In the genomic region with DNA sequence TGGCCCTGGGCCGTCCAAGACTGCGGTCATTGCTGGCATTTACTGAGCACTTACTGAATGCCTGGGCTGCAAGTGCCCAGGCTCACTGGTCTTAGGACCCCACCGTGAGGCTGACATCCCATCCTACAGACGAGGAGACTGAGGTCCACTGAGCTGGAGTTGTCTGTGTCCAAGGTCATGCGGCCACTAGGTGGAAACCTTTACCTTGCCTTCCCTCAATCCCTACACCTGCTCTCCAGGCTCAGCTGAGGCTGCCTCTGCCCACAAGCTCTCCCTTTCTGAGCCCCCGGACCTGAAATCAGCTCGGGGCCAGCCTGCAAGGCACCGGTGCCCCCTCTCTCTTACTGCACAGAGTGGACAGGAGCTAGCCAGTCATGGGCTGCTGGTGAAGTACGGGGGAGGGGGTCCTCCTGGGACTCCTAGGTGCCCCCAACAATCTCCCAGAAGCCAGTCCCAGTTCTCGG, we compare ENCODE assay signal across 8 cellular contexts. TPM values are rescaled to one million over a fixed set of nuclear protein-coding genes. Genes with fewer than 3 reads are reported as not detected.
A peak's percentile ranks its signal among the peaks of the same experiment; 100 is the strongest.
DNase-seq lines count a peak whose midpoint lies in the region; ATAC-seq, FAIRE-seq and TF ChIP-seq lines count a peak whose summit lies in the region.

No MANE protein-coding gene starts in this region.

- no peak overlapping the region for H2BK15ac ChIP-seq in H1 (ENCODE audit: low read length)

- peak overlapping the region; percentile 39 to 74 (median 48); a peak in 7 of 8 replicates for H3K4me3 ChIP-seq in H1 (ENCODE audit: extremely low read depth in 1 of 4, insufficient read depth in 2 of 4, low read depth in 3 of 4, low read length in 4 of 4)

- POLR2A ChIA-PET in H1 (lab: Charles Lee; ENCODE audit: partially characterized antibody): interaction anchor here (0.7 to 6.9 kb wide), 21 partner anchors 8 to 306 kb away, joined by 3 to 63 read pairs (median 4); a partner anchor contains a TSS

- intact Hi-C loops in natural killer cell (cut with micrococcal nuclease): no loop called here

- H3K23me2 ChIP-seq in H1 (ENCODE audit: low read depth, low read length): peaks cover 8% of the 10 kb centered on the region; the same call in 1 of the 2 replicates

- WGBS in H1 (ENCODE audit: extremely low coverage in 1 of 2, insufficient coverage in 1 of 2, insufficient read length in 1 of 2, insufficient replicate concordance in 2 of 2, low coverage in 1 of 2, low lambda C conversion rate in 2 of 2, missing lambda C conversion rate in 1 of 2), 2 experiments: 26% methylated on average over 9 of the region's 10 CpGs; no CpG with 5 or more reads in 1 of the 2 experiments

- H3K27me3 Mint-ChIP-seq in natural killer cell (ENCODE audit: low read depth in 2 of 2): peaks cover 11 to 19% of the 10 kb centered on the region in 2 donors

- CTCF ChIA-PET in H1 (lab: Charles Lee; ENCODE audit: partially characterized antibody): interaction anchor here (0.6 to 3.2 kb wide), 39 partner anchors 9 to 455 kb away, joined by 3 to 26 read pairs (median 4); a partner anchor contains a TSS

- H3K4ac ChIP-seq in H1 (replicated peaks; ENCODE audit: insufficient read length, low read depth, low read length): no peak overlapping the region

- TF ChIP-seq CTCF in H1 (IDR thresholded peaks at IDR 0.05; ENCODE audit: control extremely low read depth in 1 of 3, insufficient read depth in 1 of 3, low read depth in 1 of 3, low read length in 3 of 3): peak; percentile 72 to 98 (median 85)
- no peak for TF ChIP-seq CTCF in natural killer cell (IDR thresholded peaks at IDR 0.05)

- no peak for TF ChIP-seq EP300 in H1 (IDR thresholded peaks at IDR 0.05; ENCODE audit: borderline replicate concordance in 1 of 2, low read depth in 2 of 2, low read length in 2 of 2)

- H2AFZ ChIP-seq in H1 (ENCODE audit: low read length): no peak overlapping the region

- H4K5ac ChIP-seq in H1 (ENCODE audit: insufficient read length, low read depth, low read length): no peak overlapping the region

- H4K8ac ChIP-seq in H1 (ENCODE audit: extremely low read depth, insufficient read depth, low read length): no peak overlapping the region

- peaks cover 0 to 10% (median 3%) of the 10 kb centered on the region in 4 experiments; a peak in 4 of 7 replicates for H3K4me1 ChIP-seq in H1 (replicated peaks in 1 of 4; ENCODE audit: control insufficient read depth in 3 of 4, insufficient read depth in 4 of 4, low read length in 3 of 4)

- H3K4me1 Mint-ChIP-seq in natural killer cell: peaks cover 0 to 5% of the 10 kb centered on the region in 2 donors

- peak; percentile 25 for DNase-seq in stimulated activated CD8-positive, alpha-beta memory T cell treated with anti-CD3 and anti-CD28 coated beads, Interleukin-12 subunit alpha, Interleukin-12 subunit beta, amount 100 ng/mL, for 1 hour (ENCODE audit: low read depth)
- DNase-seq in stimulated activated CD8-positive, alpha-beta memory T cell treated with anti-CD3 and anti-CD28 coated beads, Interleukin-4, amount 100 ng/mL, for 48 hours: no peak
- DNase-seq in NCI-H146 (lab: John Stamatoyannopoulos, UW) (peak; percentile 77), H1 (ENCODE audit: low read depth in 1 of 2, low spot score in 2 of 2) (peak in 1 of 2 experiments; percentile 80), natural killer cell (no peak)
- DNase-seq in activated CD4-positive, alpha-beta T cell treated with anti-CD3 and anti-CD28 coated beads for 1 hour: peak; percentile 33

- no peak overlapping the region for H2BK120ac ChIP-seq in H1 (replicated peaks; ENCODE audit: low read depth, low read length)

- H3K36me3 ChIP-seq in H1 (ENCODE audit: control insufficient read depth in 2 of 4, insufficient read depth in 4 of 4, low read length in 3 of 4): no peaks in the 10 kb centered on the region

- H3K23ac ChIP-seq in H1 (ENCODE audit: insufficient read length): no peak overlapping the region

- no peak overlapping the region for H2BK12ac ChIP-seq in H1 (ENCODE audit: low read depth, low read length)

- peaks cover 4 to 32% (median 24%) of the 10 kb centered on the region in 4 experiments for H3K27me3 ChIP-seq in H1 (replicated peaks in 1 of 4; ENCODE audit: control insufficient read depth in 3 of 4, extremely low read depth in 1 of 4, insufficient read depth in 3 of 4, low read length in 3 of 4)

- H3K79me1 ChIP-seq in H1 (ENCODE audit: low read depth, low read length): no peaks in the 10 kb centered on the region

- peaks cover 4 to 14% of the 10 kb centered on the region in 2 experiments for H4K20me1 ChIP-seq in H1 (replicated peaks in 1 of 2; ENCODE audit: control insufficient read depth in 1 of 2, insufficient read depth in 2 of 2, low read length in 2 of 2)

- TF ChIP-seq RAD21 in H1 (IDR thresholded peaks at IDR 0.05 in 1 of 2, conservative IDR thresholded peaks at IDR 0.05 in 1 of 2; ENCODE audit: low read depth in 2 of 2, low read length in 2 of 2): peak; percentile 88

- no peak overlapping the region; the same call in 1 of the 2 replicates for H3K27ac ChIP-seq in H1 (ENCODE audit: low read depth, low read length)

- no peak overlapping the region for H2BK5ac ChIP-seq in H1 (ENCODE audit: low read depth, low read length)

- H3K36me3 Mint-ChIP-seq in natural killer cell: no peaks in the 10 kb centered on the region

- no peak overlapping the region for H3K18ac ChIP-seq in H1 (ENCODE audit: extremely low read depth, low read length)

- H3K9ac ChIP-seq in H1 (replicated peaks in 1 of 4; ENCODE audit: extremely low read depth in 1 of 4, low read depth in 3 of 4, low read length in 3 of 4): no peak overlapping the region

- H3K4me3 Mint-ChIP-seq in natural killer cell: peak overlapping the region; percentile 45

- FAIRE-seq in H1 (lab: Jason Lieb, UNC): peak; percentile 97

- no peak for TF ChIP-seq POLR2A in H1 (IDR thresholded peaks at IDR 0.05; ENCODE audit: control extremely low read depth in 1 of 2, low read depth in 2 of 2, low read length in 2 of 2)

- no peak overlapping the region for H3K56ac ChIP-seq in H1 (replicated peaks; ENCODE audit: insufficient read length, low read depth, low read length)

- H3K79me2 ChIP-seq in H1 (ENCODE audit: control insufficient read depth in 1 of 2, insufficient read depth in 2 of 2, low read length in 2 of 2): no peaks in the 10 kb centered on the region

- no peak overlapping the region for H3K27ac Mint-ChIP-seq in natural killer cell

- peak; percentile 59 to 70 (median 68) for ATAC-seq in natural killer cell
- ATAC-seq in HG03159 (IDR thresholded peaks at IDR 0.05; ENCODE audit: unreplicated experiment): no peak
- ATAC-seq in HG02798 (IDR thresholded peaks at IDR 0.05; ENCODE audit: poor library complexity, unreplicated experiment): no peak

- H3K14ac ChIP-seq in H1 (ENCODE audit: insufficient read length): no peak overlapping the region

- peak overlapping the region; percentile 52 to 97 for H3K4me2 ChIP-seq in H1 (ENCODE audit: insufficient read depth in 1 of 2, low read depth in 2 of 2, low read length in 2 of 2)

- no peak overlapping the region for H4K91ac ChIP-seq in H1 (replicated peaks; ENCODE audit: insufficient read length, low read length)

- H2AK5ac ChIP-seq in H1 (ENCODE audit: low read depth, low read length): no peak overlapping the region

- H2BK20ac ChIP-seq in H1 (ENCODE audit: low read length): no peak overlapping the region

- H3K9me3 Mint-ChIP-seq in natural killer cell: no peaks in the 10 kb centered on the region

- no peaks in the 10 kb centered on the region for H3K9me3 ChIP-seq in H1 (ENCODE audit: insufficient read depth in 2 of 2, low read depth in 1 of 2, low read length in 1 of 2)

RNA-seq across cellular contexts. Expression of a gene that starts 1.5 kb away (rescaled TPM):
- 6.4 and 6.5 TPM in 2 replicates for total RNA-seq in H1 (2021; fragmentation: NEBNext Ultra II Directional; extraction: Animal tissue kit (Norgen Biotek cat#: 25700))
- polyA plus RNA-seq in H1 (2011; rRNA removed): 1.2 and 2.7 TPM in 2 replicates
- 2.0 TPM for polyA plus RNA-seq in H1 (2011; cell fraction: cytosol; rRNA removed)
- 9.8 TPM for polyA plus RNA-seq in H1 (2011; cell fraction: nucleus; rRNA removed)
- polyA plus RNA-seq in H1 (2012, experiment 1 of 2): 2.7 to 3.7 TPM (median 3.2 TPM) in 4 replicates
- 2.8 TPM for polyA plus RNA-seq in H1 (2012, experiment 2 of 2)
- 2.0 TPM for polyA plus RNA-seq in H1 (2013, experiment 1 of 2)
- polyA plus RNA-seq in H1 (2013, experiment 2 of 2): 1.9 TPM
- polyA minus RNA-seq in H1 (2011; rRNA and poly(A)+ RNA removed): 0.93 and 1.9 TPM in 2 replicates
- polyA minus RNA-seq in H1 (2011; cell fraction: cytosol; rRNA and poly(A)+ RNA removed): 4.5 TPM
- 4.4 TPM for polyA minus RNA-seq in H1 (2011; cell fraction: nucleus; rRNA and poly(A)+ RNA removed)
- not detected for total RNA-seq in natural killer cell

RNA-seq across cellular contexts. Expression of a gene that starts 10.4 kb away (rescaled TPM):
- total RNA-seq in H1 (2021; fragmentation: NEBNext Ultra II Directional; extraction: Animal tissue kit (Norgen Biotek cat#: 25700)): 67.6 and 69.6 TPM in 2 replicates
- polyA plus RNA-seq in H1 (2011; rRNA removed): 321 and 440 TPM in 2 replicates
- 218 TPM for polyA plus RNA-seq in H1 (2011; cell fraction: cytosol; rRNA removed)
- polyA plus RNA-seq in H1 (2011; cell fraction: nucleus; rRNA removed): 354 TPM
- polyA plus RNA-seq in H1 (2012, experiment 1 of 2): 47.7 to 104 TPM (median 94.8 TPM) in 4 replicates
- 87.2 TPM for polyA plus RNA-seq in H1 (2012, experiment 2 of 2)
- polyA plus RNA-seq in H1 (2013, experiment 1 of 2): 57.1 TPM
- 56.1 TPM for polyA plus RNA-seq in H1 (2013, experiment 2 of 2)
- polyA minus RNA-seq in H1 (2011; rRNA and poly(A)+ RNA removed): 88.3 and 98.1 TPM in 2 replicates
- polyA minus RNA-seq in H1 (2011; cell fraction: cytosol; rRNA and poly(A)+ RNA removed): 67.9 TPM
- polyA minus RNA-seq in H1 (2011; cell fraction: nucleus; rRNA and poly(A)+ RNA removed): 111 TPM
- total RNA-seq in natural killer cell: 10 to 100 TPM; 19.7 to 30.2 (median 27.8) TPM

RNA-seq across cellular contexts. Expression of a gene that starts 15.8 kb away (rescaled TPM):
- 6.1 and 8.5 TPM in 2 replicates for total RNA-seq in H1 (2021; fragmentation: NEBNext Ultra II Directional; extraction: Animal tissue kit (Norgen Biotek cat#: 25700))
- 8.6 and 14.2 TPM in 2 replicates for polyA plus RNA-seq in H1 (2011; rRNA removed)
- 9.8 TPM for polyA plus RNA-seq in H1 (2011; cell fraction: cytosol; rRNA removed)
- 97.1 TPM for polyA plus RNA-seq in H1 (2011; cell fraction: nucleus; rRNA removed)
- 6.1 to 13.0 TPM (median 8.1 TPM) in 4 replicates for polyA plus RNA-seq in H1 (2012, experiment 1 of 2)
- polyA plus RNA-seq in H1 (2012, experiment 2 of 2): 12.6 TPM
- polyA plus RNA-seq in H1 (2013, experiment 1 of 2): 4.7 TPM
- polyA plus RNA-seq in H1 (2013, experiment 2 of 2): 3.5 TPM
- polyA minus RNA-seq in H1 (2011; rRNA and poly(A)+ RNA removed): 1.00 and 1.0 TPM in 2 replicates
- polyA minus RNA-seq in H1 (2011; cell fraction: cytosol; rRNA and poly(A)+ RNA removed): 3.2 TPM
- 9.2 TPM for polyA minus RNA-seq in H1 (2011; cell fraction: nucleus; rRNA and poly(A)+ RNA removed)
- 1 to 10 TPM; 3.2 to 5.2 (median 3.6) TPM for total RNA-seq in natural killer cell

RNA-seq across cellular contexts. Expression of a gene that starts 19.8 kb away (rescaled TPM):
- 30.9 and 32.6 TPM in 2 replicates for total RNA-seq in H1 (2021; fragmentation: NEBNext Ultra II Directional; extraction: Animal tissue kit (Norgen Biotek cat#: 25700))
- polyA plus RNA-seq in H1 (2011; rRNA removed): 55.9 and 63.9 TPM in 2 replicates
- 44.0 TPM for polyA plus RNA-seq in H1 (2011; cell fraction: cytosol; rRNA removed)
- 81.1 TPM for polyA plus RNA-seq in H1 (2011; cell fraction: nucleus; rRNA removed)
- 20.8 to 40.2 TPM (median 35.0 TPM) in 4 replicates for polyA plus RNA-seq in H1 (2012, experiment 1 of 2)
- 26.7 TPM for polyA plus RNA-seq in H1 (2012, experiment 2 of 2)
- 54.8 TPM for polyA plus RNA-seq in H1 (2013, experiment 1 of 2)
- 48.7 TPM for polyA plus RNA-seq in H1 (2013, experiment 2 of 2)
- polyA minus RNA-seq in H1 (2011; rRNA and poly(A)+ RNA removed): 9.5 and 10.9 TPM in 2 replicates
- 18.8 TPM for polyA minus RNA-seq in H1 (2011; cell fraction: cytosol; rRNA and poly(A)+ RNA removed)
- polyA minus RNA-seq in H1 (2011; cell fraction: nucleus; rRNA and poly(A)+ RNA removed): 28.7 TPM
- total RNA-seq in natural killer cell: 10 to 100 TPM in 2 of 3 donors, 1 to 10 TPM in 1; 9.7 to 12.8 (median 12.4) TPM

RNA-seq across cellular contexts. Expression of a gene that starts 28.5 kb away (rescaled TPM):
- 21.9 and 22.2 TPM in 2 replicates for total RNA-seq in H1 (2021; fragmentation: NEBNext Ultra II Directional; extraction: Animal tissue kit (Norgen Biotek cat#: 25700))
- 27.0 and 34.2 TPM in 2 replicates for polyA plus RNA-seq in H1 (2011; rRNA removed)
- polyA plus RNA-seq in H1 (2011; cell fraction: cytosol; rRNA removed): 31.8 TPM
- polyA plus RNA-seq in H1 (2011; cell fraction: nucleus; rRNA removed): 122 TPM
- 10.7 to 22.9 TPM (median 21.9 TPM) in 4 replicates for polyA plus RNA-seq in H1 (2012, experiment 1 of 2)
- 12.4 TPM for polyA plus RNA-seq in H1 (2012, experiment 2 of 2)
- polyA plus RNA-seq in H1 (2013, experiment 1 of 2): 15.0 TPM
- 11.6 TPM for polyA plus RNA-seq in H1 (2013, experiment 2 of 2)
- polyA minus RNA-seq in H1 (2011; rRNA and poly(A)+ RNA removed): 7.6 and 10.1 TPM in 2 replicates
- 18.4 TPM for polyA minus RNA-seq in H1 (2011; cell fraction: cytosol; rRNA and poly(A)+ RNA removed)
- 24.6 TPM for polyA minus RNA-seq in H1 (2011; cell fraction: nucleus; rRNA and poly(A)+ RNA removed)
- 10 to 100 TPM; 43.6 to 45.7 (median 45.7) TPM for total RNA-seq in natural killer cell

Comparison
In these comparisons a context has a peak if more than half of its experiments do, and no peak if none do; other contexts are left out.
1. DNase-seq: peak in stimulated activated CD8-positive, alpha-beta memory T cell treated with anti-CD3 and anti-CD28 coated beads, Interleukin-12 subunit alpha, Interleukin-12 subunit beta, amount 100 ng/mL, for 1 hour (single experiment), NCI-H146 (single experiment) and activated CD4-positive, alpha-beta T cell treated with anti-CD3 and anti-CD28 coated beads for 1 hour (single experiment); none in stimulated activated CD8-positive, alpha-beta memory T cell treated with anti-CD3 and anti-CD28 coated beads, Interleukin-4, amount 100 ng/mL, for 48 hours (single experiment) and natural killer cell (single experiment).
2. ATAC-seq: peak in natural killer cell (3 of 3); none in HG03159 (single experiment) and HG02798 (single experiment).